18 cellular contexts compared by ENCODE assay signal in genomic region chr18:65056575-65056974, GRCh38.
DNase-seq lines count a peak whose midpoint lies in the region; ATAC-seq lines count a peak whose summit lies in the region.
"Had no signal": no experiment of that assay in that cellular context is flagged by ENCODE, and none has a peak within 500 bp of the region (broad histone marks: within the 10 kb centered on the region; RNA-seq: fewer than 3 reads in every experiment).

No MANE protein-coding gene starts in this region.

- no peak overlapping the region for H3K27ac ChIP-seq in right cardiac atrium (ENCODE audit: low read length)
- H3K27ac ChIP-seq: C4-2B, GM23248 had no signal

- intact Hi-C loops in Right ventricle myocardium superior (cut with DNase I) (no loop called here), right cardiac atrium (cut with DNase I) (no loop called here)

- WGBS in right cardiac atrium: 49% methylated on average over 2 of the region's 2 CpGs

- peak; percentile 52 for ATAC-seq in Right ventricle myocardium superior (ENCODE audit: poor library complexity)
- no peak for ATAC-seq in right cardiac atrium
- no peak for ATAC-seq in HG03095 (IDR thresholded peaks at IDR 0.05; ENCODE audit: unreplicated experiment)
- ATAC-seq: CD8-positive, alpha-beta T cell; GM12878; HCT116 had no signal

- H3K4me3 ChIP-seq in right cardiac atrium (ENCODE audit: low read length): no peak overlapping the region
- H3K4me3 ChIP-seq: GM12878, GM23248 had no signal

- H3K9me3 ChIP-seq in right cardiac atrium (ENCODE audit: control insufficient read depth, low read length): no peaks in the 10 kb centered on the region
- H3K9me3 ChIP-seq: Caco-2 had no signal

- no peaks in the 10 kb centered on the region for H3K4me1 ChIP-seq in right cardiac atrium (ENCODE audit: control insufficient read depth, insufficient read depth, low read length)
- H3K4me1 ChIP-seq: Caco-2 had no signal

- no peaks in the 10 kb centered on the region for H3K27me3 ChIP-seq in right cardiac atrium (ENCODE audit: control insufficient read depth, insufficient read depth)

- DNase-seq in Right ventricle myocardium superior (no peak), right cardiac atrium (no peak), OCI-M1 (lab: John Stamatoyannopoulos, UW) (peak; percentile 13), globus pallidus (ENCODE audit: low spot score) (peak; percentile 3)
- no peak for DNase-seq in stimulated activated CD4-positive, alpha-beta T cell treated with anti-CD3 and anti-CD28 coated beads, Interleukin-15, amount 100 ng/mL, for 24 hours
- DNase-seq: Caco-2; CD4-positive, CD25-positive, alpha-beta regulatory T cell; CD8-positive, alpha-beta T cell; DMS 273 treated with DMSO at 0.1 percent for 48 hours; DMS79; EL; GDM1; GM23248; H7 had no signal

Comparison
In these comparisons a context has a peak if more than half of its experiments do, and no peak if none do; other contexts are left out.
1. DNase-seq: peak in OCI-M1 (single experiment) and globus pallidus (single experiment); none in Right ventricle myocardium superior (single experiment), right cardiac atrium (0 of 3) and stimulated activated CD4-positive, alpha-beta T cell treated with anti-CD3 and anti-CD28 coated beads, Interleukin-15, amount 100 ng/mL, for 24 hours (single experiment).